In the genomic region with DNA sequence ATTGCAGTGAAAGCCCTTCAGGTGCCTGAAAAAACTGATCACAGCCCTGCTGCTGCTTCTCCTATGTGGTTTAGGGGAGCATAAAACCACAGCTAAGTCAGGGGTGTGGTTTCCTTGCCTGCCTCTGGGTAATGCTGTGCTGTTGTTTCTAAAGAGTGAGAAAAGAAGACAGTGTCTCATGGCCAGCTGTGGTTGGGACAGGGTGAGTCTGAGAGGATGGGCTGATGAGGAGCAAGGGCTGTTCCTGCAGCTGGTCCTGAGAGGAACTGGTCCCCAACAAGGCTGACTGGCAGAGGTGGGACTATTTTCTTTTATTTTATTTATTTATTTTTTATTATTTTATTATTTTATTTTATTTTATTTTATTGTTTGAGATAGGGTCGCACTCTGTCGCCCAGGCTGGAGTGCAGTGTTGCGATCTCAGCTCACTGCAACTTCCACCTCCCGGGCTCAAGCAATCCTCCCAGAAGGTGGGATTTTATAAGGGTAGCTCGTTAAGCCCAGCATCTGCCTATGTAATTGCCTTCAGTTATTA, we compare ENCODE assay signal across 16 cellular contexts.
DNase-seq lines count a peak whose midpoint lies in the region; ATAC-seq and TF ChIP-seq lines count a peak whose summit lies in the region.
"Had no signal": no experiment of that assay in that cellular context is flagged by ENCODE, and none has a peak within 500 bp of the region (broad histone marks: within the 10 kb centered on the region; RNA-seq: fewer than 3 reads in every experiment).

No MANE protein-coding gene starts in this region.

- H3K27me3 Mint-ChIP-seq in chondrocyte (ENCODE audit: low read depth): peaks cover 3% of the 10 kb centered on the region

- no peaks in the 10 kb centered on the region for H3K36me3 Mint-ChIP-seq in chondrocyte (ENCODE audit: low read depth)

- no peak for TF ChIP-seq CTCF in chondrocyte (IDR thresholded peaks at IDR 0.05)

- ATAC-seq in GM21619 (IDR thresholded peaks at IDR 0.05; ENCODE audit: unreplicated experiment): peak; percentile 71
- ATAC-seq: A549 had no signal

- no peak overlapping the region for H3K27ac Mint-ChIP-seq in chondrocyte (ENCODE audit: unreplicated experiment)

- no peak overlapping the region for H3K4me3 Mint-ChIP-seq in chondrocyte (ENCODE audit: unreplicated experiment)

- peaks cover 2% of the 10 kb centered on the region for H3K9me3 Mint-ChIP-seq in chondrocyte (ENCODE audit: low read depth)

- peak; percentile 24 for DNase-seq in NCI-H82 (lab: John Stamatoyannopoulos, UW)
- no peak for DNase-seq in NCI-H82 treated with DMSO at 0.1 percent for 48 hours (lab: John Stamatoyannopoulos, UW; ENCODE audit: unreplicated experiment)
- peak; percentile 79 for DNase-seq in MV-4-11 (lab: John Stamatoyannopoulos, UW)
- DNase-seq in myocyte (ENCODE audit: low read depth): peak; percentile 22
- DNase-seq in epidermal melanocyte (ENCODE audit: insufficient read length, low spot score): no peak
- DNase-seq in central memory CD4-positive, alpha-beta T cell: no peak
- DNase-seq in chondrocyte (ENCODE audit: low spot score): no peak
- DNase-seq: activated CD4-positive, CD25-positive, alpha-beta regulatory T cell treated with anti-CD3 and anti-CD28 coated beads, Interleukin-2, amount 50 U/mL, for 72 hours; activated effector memory CD4-positive, alpha-beta T cell treated with Interleukin-2 at 50 U/mL for 16 hours; Caco-2; NCI-H1417 treated with DMSO at 0.1 percent for 48 hours; NK-92 treated with Interleukin-12 subunit alpha and Interleukin-12 subunit beta, amount 100 ng/mL, for 24 hours; stimulated activated CD4-positive, alpha-beta T cell treated with anti-CD3 and anti-CD28 coated beads, Interleukin-15, amount 100 ng/mL, for 24 hours; trophoblast cell had no signal

- no peaks in the 10 kb centered on the region for H3K4me1 Mint-ChIP-seq in chondrocyte (ENCODE audit: low read depth)

Comparison
In these comparisons a context has a peak if more than half of its experiments do, and no peak if none do; other contexts are left out.
1. DNase-seq: peak in NCI-H82 (single experiment), MV-4-11 (single experiment) and myocyte (single experiment); none in NCI-H82 treated with DMSO at 0.1 percent for 48 hours (single experiment), epidermal melanocyte (single experiment), central memory CD4-positive, alpha-beta T cell (single experiment) and chondrocyte (single experiment).